Comparison of ENCODE assay signal across 1 cellular context in the genomic region with DNA sequence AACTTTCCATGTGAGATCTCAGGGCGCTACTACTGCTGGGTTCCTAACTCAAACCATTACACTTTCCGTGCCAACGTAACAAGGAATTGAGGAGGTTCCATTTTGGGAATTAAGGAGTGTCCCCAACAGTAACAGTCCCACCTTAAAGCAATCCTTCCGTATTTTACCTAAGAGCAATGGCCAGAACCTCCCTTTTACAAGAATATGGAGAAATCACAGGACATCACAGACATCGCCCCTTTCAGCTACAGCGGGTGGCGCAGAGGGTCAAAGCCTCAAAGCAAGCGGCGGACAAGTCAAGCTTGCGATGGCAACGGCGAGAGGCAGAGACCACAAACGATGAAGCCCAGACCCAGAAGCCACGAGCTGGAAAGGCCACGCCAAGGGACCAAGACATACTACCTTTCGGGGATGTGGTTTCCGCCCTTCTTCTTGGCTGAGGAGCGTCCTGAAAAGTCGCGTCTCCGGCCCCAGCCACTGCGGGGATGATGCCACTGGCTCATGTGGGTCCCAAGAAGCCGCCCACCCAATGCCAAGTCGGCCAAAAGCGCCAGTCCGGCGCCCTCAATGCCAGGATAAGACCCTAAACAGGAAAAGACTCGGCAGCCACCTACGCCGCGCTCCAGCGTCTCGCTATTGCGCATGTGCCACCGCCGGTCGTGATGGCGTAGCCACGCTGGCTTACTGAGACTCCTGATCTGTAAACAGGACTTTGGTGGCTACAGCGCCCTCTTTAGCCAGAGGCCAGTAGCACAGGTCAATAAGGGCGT.
A peak's percentile ranks its signal among the peaks of the same experiment; 100 is the strongest.
TF ChIP-seq lines count a peak whose summit lies in the region.

Gene DUSP11, minus strand, starts transcription at position 632 of the 770 bp plus-strand sequence. Its CDS starts 129 bp downstream, at position 503.

TF ChIP-seq in HepG2, 621 proteins besides CTCF, POLR2A, EP300 and RAD21 (continued from another document and continues in another):
- TF ChIP-seq ERF (CRISPR knock-in tag; IDR thresholded peaks at IDR 0.05) (peak; percentile 89), DMAP1 (CRISPR knock-in tag; IDR thresholded peaks at IDR 0.05) (peak; percentile 94), ZNF704 (CRISPR knock-in tag; IDR thresholded peaks at IDR 0.05; ENCODE audit: borderline replicate concordance) (peak; percentile 84), PAF1 (CRISPR knock-in tag; IDR thresholded peaks at IDR 0.05) (no peak), YY1 (IDR thresholded peaks at IDR 0.05; ENCODE audit: insufficient read depth, insufficient replicate concordance, low read depth, low read length) (peak; percentile 87), HMG20B (CRISPR knock-in tag; conservative IDR thresholded peaks at IDR 0.05) (no peak), ZNF761 (CRISPR knock-in tag; conservative IDR thresholded peaks at IDR 0.05) (peak; percentile 35; the same call in 1 of the 2 replicates), CSRNP2 (CRISPR knock-in tag; conservative IDR thresholded peaks at IDR 0.05; ENCODE audit: low read depth) (no peak), ZNF547 (CRISPR knock-in tag; IDR thresholded peaks at IDR 0.05) (peak; percentile 85; the same call in 1 of the 2 replicates), ZNF30 (CRISPR knock-in tag; IDR thresholded peaks at IDR 0.05) (0 out of 2 replicates have a peak, but pooled peaks have one; percentile 22), KLF13 (CRISPR knock-in tag; IDR thresholded peaks at IDR 0.05) (peak; percentile 60; the same call in 1 of the 2 replicates), NCOR1 (IDR thresholded peaks at IDR 0.05; ENCODE audit: borderline replicate concordance, low read length) (0 out of 2 replicates have a peak, but pooled peaks have one; percentile 30), REPIN1 (CRISPR knock-in tag; IDR thresholded peaks at IDR 0.05; ENCODE audit: borderline replicate concordance, low read depth) (peak; percentile 96), TGIF2 (CRISPR knock-in tag; IDR thresholded peaks at IDR 0.05) (peak; percentile 87), ZBTB33 (CRISPR knock-in tag; IDR thresholded peaks at IDR 0.05) (peak; percentile 62), ZNF446 (CRISPR knock-in tag; IDR thresholded peaks at IDR 0.05) (0 out of 2 replicates have a peak, but pooled peaks have one; percentile 17), ARNT2 (CRISPR knock-in tag; IDR thresholded peaks at IDR 0.05; ENCODE audit: low read depth) (peak; percentile 74), SALL1 (CRISPR knock-in tag; IDR thresholded peaks at IDR 0.05) (peak; percentile 95), ZNF766 (CRISPR knock-in tag; IDR thresholded peaks at IDR 0.05; ENCODE audit: borderline replicate concordance) (peak; percentile 89), DRAP1 (CRISPR knock-in tag; IDR thresholded peaks at IDR 0.05) (peak; percentile 50; the same call in 1 of the 2 replicates), NONO (IDR thresholded peaks at IDR 0.05) (no peak), NONO (CRISPR knock-in tag; conservative IDR thresholded peaks at IDR 0.05) (peak; percentile 88), SIX1 (CRISPR knock-in tag; IDR thresholded peaks at IDR 0.05; ENCODE audit: borderline replicate concordance) (peak; percentile 27; the same call in 1 of the 2 replicates), SRF (IDR thresholded peaks at IDR 0.05; ENCODE audit: low read depth, low read length) (0 out of 2 replicates have a peak, but pooled peaks have one; percentile 62), PTBP1 (IDR thresholded peaks at IDR 0.05; ENCODE audit: low read depth, low read length, poor library complexity, severe bottlenecking) (no peak), NBN (conservative IDR thresholded peaks at IDR 0.05) (no peak), ZNF264 (CRISPR knock-in tag; IDR thresholded peaks at IDR 0.05) (no peak; the same call in 1 of the 2 replicates), ZSCAN9 (CRISPR knock-in tag; IDR thresholded peaks at IDR 0.05; ENCODE audit: borderline replicate concordance) (no peak; the same call in none of the 2 replicates), SRSF1 (optimal IDR thresholded peaks at IDR 0.05; ENCODE audit: low read depth, low read length) (no peak)
- TF ChIP-seq, protein P1, sequence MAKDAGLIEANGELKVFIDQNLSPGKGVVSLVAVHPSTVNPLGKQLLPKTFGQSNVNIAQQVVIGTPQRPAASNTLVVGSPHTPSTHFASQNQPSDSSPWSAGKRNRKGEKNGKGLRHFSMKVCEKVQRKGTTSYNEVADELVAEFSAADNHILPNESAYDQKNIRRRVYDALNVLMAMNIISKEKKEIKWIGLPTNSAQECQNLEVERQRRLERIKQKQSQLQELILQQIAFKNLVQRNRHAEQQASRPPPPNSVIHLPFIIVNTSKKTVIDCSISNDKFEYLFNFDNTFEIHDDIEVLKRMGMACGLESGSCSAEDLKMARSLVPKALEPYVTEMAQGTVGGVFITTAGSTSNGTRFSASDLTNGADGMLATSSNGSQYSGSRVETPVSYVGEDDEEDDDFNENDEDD (CRISPR knock-in tag; IDR thresholded peaks at IDR 0.05; ENCODE audit: borderline replicate concordance): 0 out of 2 replicates have a peak, but pooled peaks have one; percentile 27
- TF ChIP-seq, protein P2, sequence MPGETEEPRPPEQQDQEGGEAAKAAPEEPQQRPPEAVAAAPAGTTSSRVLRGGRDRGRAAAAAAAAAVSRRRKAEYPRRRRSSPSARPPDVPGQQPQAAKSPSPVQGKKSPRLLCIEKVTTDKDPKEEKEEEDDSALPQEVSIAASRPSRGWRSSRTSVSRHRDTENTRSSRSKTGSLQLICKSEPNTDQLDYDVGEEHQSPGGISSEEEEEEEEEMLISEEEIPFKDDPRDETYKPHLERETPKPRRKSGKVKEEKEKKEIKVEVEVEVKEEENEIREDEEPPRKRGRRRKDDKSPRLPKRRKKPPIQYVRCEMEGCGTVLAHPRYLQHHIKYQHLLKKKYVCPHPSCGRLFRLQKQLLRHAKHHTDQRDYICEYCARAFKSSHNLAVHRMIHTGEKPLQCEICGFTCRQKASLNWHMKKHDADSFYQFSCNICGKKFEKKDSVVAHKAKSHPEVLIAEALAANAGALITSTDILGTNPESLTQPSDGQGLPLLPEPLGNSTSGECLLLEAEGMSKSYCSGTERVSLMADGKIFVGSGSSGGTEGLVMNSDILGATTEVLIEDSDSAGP (CRISPR knock-in tag; IDR thresholded peaks at IDR 0.05; ENCODE audit: borderline replicate concordance): peak; percentile 91; the same call in 1 of the 2 replicates
- TF ChIP-seq, protein P3, sequence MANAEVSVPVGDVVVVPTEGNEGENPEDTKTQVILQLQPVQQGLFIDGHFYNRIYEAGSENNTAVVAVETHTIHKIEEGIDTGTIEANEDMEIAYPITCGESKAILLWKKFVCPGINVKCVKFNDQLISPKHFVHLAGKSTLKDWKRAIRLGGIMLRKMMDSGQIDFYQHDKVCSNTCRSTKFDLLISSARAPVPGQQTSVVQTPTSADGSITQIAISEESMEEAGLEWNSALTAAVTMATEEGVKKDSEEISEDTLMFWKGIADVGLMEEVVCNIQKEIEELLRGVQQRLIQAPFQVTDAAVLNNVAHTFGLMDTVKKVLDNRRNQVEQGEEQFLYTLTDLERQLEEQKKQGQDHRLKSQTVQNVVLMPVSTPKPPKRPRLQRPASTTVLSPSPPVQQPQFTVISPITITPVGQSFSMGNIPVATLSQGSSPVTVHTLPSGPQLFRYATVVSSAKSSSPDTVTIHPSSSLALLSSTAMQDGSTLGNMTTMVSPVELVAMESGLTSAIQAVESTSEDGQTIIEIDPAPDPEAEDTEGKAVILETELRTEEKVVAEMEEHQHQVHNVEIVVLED (CRISPR knock-in tag; IDR thresholded peaks at IDR 0.05; ENCODE audit: borderline replicate concordance): peak; percentile 97
- TF ChIP-seq, protein P4, sequence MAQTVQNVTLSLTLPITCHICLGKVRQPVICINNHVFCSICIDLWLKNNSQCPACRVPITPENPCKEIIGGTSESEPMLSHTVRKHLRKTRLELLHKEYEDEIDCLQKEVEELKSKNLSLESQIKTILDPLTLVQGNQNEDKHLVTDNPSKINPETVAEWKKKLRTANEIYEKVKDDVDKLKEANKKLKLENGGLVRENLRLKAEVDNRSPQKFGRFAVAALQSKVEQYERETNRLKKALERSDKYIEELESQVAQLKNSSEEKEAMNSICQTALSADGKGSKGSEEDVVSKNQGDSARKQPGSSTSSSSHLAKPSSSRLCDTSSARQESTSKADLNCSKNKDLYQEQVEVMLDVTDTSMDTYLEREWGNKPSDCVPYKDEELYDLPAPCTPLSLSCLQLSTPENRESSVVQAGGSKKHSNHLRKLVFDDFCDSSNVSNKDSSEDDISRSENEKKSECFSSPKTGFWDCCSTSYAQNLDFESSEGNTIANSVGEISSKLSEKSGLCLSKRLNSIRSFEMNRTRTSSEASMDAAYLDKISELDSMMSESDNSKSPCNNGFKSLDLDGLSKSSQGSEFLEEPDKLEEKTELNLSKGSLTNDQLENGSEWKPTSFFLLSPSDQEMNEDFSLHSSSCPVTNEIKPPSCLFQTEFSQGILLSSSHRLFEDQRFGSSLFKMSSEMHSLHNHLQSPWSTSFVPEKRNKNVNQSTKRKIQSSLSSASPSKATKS (CRISPR knock-in tag; IDR thresholded peaks at IDR 0.05): no peak
